In the genomic region with DNA sequence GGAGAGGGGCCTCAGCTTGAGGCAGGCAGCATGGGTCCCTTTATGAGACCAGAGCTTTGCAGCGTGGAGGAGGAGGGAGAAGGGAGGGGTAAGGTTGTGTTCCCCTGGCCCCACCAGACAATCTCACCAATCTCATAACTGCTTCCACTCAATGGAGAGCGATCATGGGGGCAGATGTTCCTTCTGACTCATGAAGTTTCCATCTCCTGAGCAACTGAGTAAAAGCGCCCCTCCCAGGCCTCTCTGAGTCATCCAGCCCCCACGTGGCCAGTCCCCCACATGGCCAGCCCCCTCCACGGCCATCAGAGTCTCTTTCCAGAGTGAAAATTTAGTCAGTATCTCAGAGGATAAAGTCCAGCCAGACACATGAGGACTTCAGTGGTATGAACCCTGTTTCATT, we compare ENCODE assay signal across 10 cellular contexts. TPM values are rescaled to one million over a fixed set of nuclear protein-coding genes. Genes with fewer than 3 reads are reported as not detected.
DNase-seq lines count a peak whose midpoint lies in the region; ATAC-seq and TF ChIP-seq lines count a peak whose summit lies in the region.
"Had no signal": no experiment of that assay in that cellular context is flagged by ENCODE, and none has a peak within 500 bp of the region (broad histone marks: within the 10 kb centered on the region; RNA-seq: fewer than 3 reads in every experiment).

No MANE protein-coding gene starts in this region.

- no peaks in the 10 kb centered on the region for H4K20me1 ChIP-seq in H9 (ENCODE audit: control insufficient read depth, insufficient read depth, insufficient read length)

- H3K9ac ChIP-seq in H9 (ENCODE audit: extremely low read depth, insufficient read length, low read length) = no peak overlapping the region

- WGBS in lung, 2 donors = 58 to 78% methylated on average over 5 of the region's 5 CpGs
- no CpG with 5 or more reads among the region's 5 CpGs for WGBS in H9 (ENCODE audit: extremely low coverage, insufficient read length, low lambda C conversion rate)

- no peaks in the 10 kb centered on the region for H3K4me1 ChIP-seq in lung (ENCODE audit: control insufficient read depth in 2 of 2, insufficient read depth in 2 of 2, low read length in 2 of 2)
- H3K4me1 ChIP-seq in H9 (ENCODE audit: insufficient read depth, low read length) = no peaks in the 10 kb centered on the region
- H3K4me1 ChIP-seq: sigmoid colon had no signal

- no peak overlapping the region for H2BK120ac ChIP-seq in H9 (ENCODE audit: low read depth, low read length, poor library complexity, severe bottlenecking)

- H2AFZ ChIP-seq in H9 (ENCODE audit: low read length) = no peak overlapping the region

- peak; percentile 61 for ATAC-seq in HG02870 (IDR thresholded peaks at IDR 0.05; ENCODE audit: unreplicated experiment)
- ATAC-seq in activated T-helper 17 cell treated with anti-CD3 and anti-CD28 coated beads, Interleukin-2, amount 50 U/mL, for 72 hours (replicated peaks) = peak; percentile 89
- peak; percentile 22 for ATAC-seq in lung (ENCODE audit: insufficient read depth, low FRiP score)
- no peak for ATAC-seq in HG03025 (IDR thresholded peaks at IDR 0.05; ENCODE audit: low FRiP score, unreplicated experiment)
- ATAC-seq: Panc1 had no signal

- H3K4me1 Mint-ChIP-seq in activated T-helper 17 cell treated with anti-CD3 and anti-CD28 coated beads, Interleukin-2, amount 50 U/mL, for 72 hours = peaks cover 11% of the 10 kb centered on the region
- peaks cover 7% of the 10 kb centered on the region in 2 experiments; a peak in 3 of 4 replicates for H3K4me1 Mint-ChIP-seq in H9

- H3K9me3 Mint-ChIP-seq in activated T-helper 17 cell treated with anti-CD3 and anti-CD28 coated beads, Interleukin-2, amount 50 U/mL, for 72 hours = no peaks in the 10 kb centered on the region
- peaks cover 4 to 9% of the 10 kb centered on the region in 2 experiments; a peak in 4 of 5 replicates for H3K9me3 Mint-ChIP-seq in H9

- no peaks in the 10 kb centered on the region for H3K23me2 ChIP-seq in H9 (ENCODE audit: insufficient read length, low read depth, low read length, poor library complexity, severe bottlenecking)

- H3K9me3 ChIP-seq in lung (ENCODE audit: control insufficient read depth in 2 of 2, insufficient read depth in 1 of 2, low read length in 1 of 2) (peaks cover 0 to 3% of the 10 kb centered on the region in 2 donors), H9 (ENCODE audit: control insufficient read depth, low read depth, low read length) (no peaks in the 10 kb centered on the region)
- H3K9me3 ChIP-seq: sigmoid colon had no signal

- no peak overlapping the region for H2BK12ac ChIP-seq in H9 (ENCODE audit: insufficient read length, low read depth, low read length)

- H3K14ac ChIP-seq in H9 (ENCODE audit: insufficient read depth, low read length) = no peak overlapping the region

- no peak overlapping the region for H4K91ac ChIP-seq in H9 (ENCODE audit: insufficient read length, low read depth, low read length)

- DNase-seq in A172 (ENCODE audit: low spot score) (peak; percentile 39), lung (ENCODE audit: low spot score) (no peak), H9 (no peak), SHP77 (lab: John Stamatoyannopoulos, UW) (no peak), cerebellar nuclear complex (lab: John Stamatoyannopoulos, UW) (no peak)
- DNase-seq: sigmoid colon had no signal

- H4K5ac ChIP-seq in H9 (ENCODE audit: insufficient read length, low read depth, low read length) = no peak overlapping the region

- H3K27ac ChIP-seq in lung (ENCODE audit: low read depth in 1 of 2, low read length in 1 of 2) = no peak overlapping the region
- no peak overlapping the region for H3K27ac ChIP-seq in H9 (ENCODE audit: insufficient read length, low read depth, low read length)
- H3K27ac ChIP-seq: sigmoid colon had no signal

- H3K27me3 ChIP-seq in lung (ENCODE audit: control insufficient read depth, insufficient read depth) = no peaks in the 10 kb centered on the region
- H3K27me3 ChIP-seq in H9 (ENCODE audit: insufficient read depth, low read length) = no peaks in the 10 kb centered on the region
- H3K27me3 ChIP-seq: sigmoid colon had no signal

- H3K18ac ChIP-seq in H9 (ENCODE audit: insufficient read length, low read depth, low read length) = no peak overlapping the region

- H2BK15ac ChIP-seq in H9 (ENCODE audit: low read depth, low read length) = no peak overlapping the region

- H3K27ac Mint-ChIP-seq in activated T-helper 17 cell treated with anti-CD3 and anti-CD28 coated beads, Interleukin-2, amount 50 U/mL, for 72 hours = peak overlapping the region; percentile 13
- no peak overlapping the region for H3K27ac Mint-ChIP-seq in H9

- no peaks in the 10 kb centered on the region for H3K79me1 ChIP-seq in H9 (ENCODE audit: insufficient read depth, low read depth, low read length, poor library complexity, severe bottlenecking)

- no peak overlapping the region for H3K4ac ChIP-seq in H9 (ENCODE audit: low read depth, low read length)

- H3T11ph ChIP-seq in H9 (ENCODE audit: low read length) = no peak overlapping the region

- no peak overlapping the region for H3K4me3 Mint-ChIP-seq in activated T-helper 17 cell treated with anti-CD3 and anti-CD28 coated beads, Interleukin-2, amount 50 U/mL, for 72 hours
- no peak overlapping the region; a peak in 1 of 5 replicates for H3K4me3 Mint-ChIP-seq in H9

- no peak overlapping the region for H2AK5ac ChIP-seq in H9 (ENCODE audit: insufficient read length, low read length)

- no peak overlapping the region for H2BK20ac ChIP-seq in H9 (ENCODE audit: low read depth, low read length, poor library complexity, severe bottlenecking)

- H3K36me3 ChIP-seq in lung (ENCODE audit: control insufficient read depth in 2 of 2, insufficient read depth in 2 of 2, low read length in 2 of 2) = no peaks in the 10 kb centered on the region
- H3K36me3 ChIP-seq: sigmoid colon had no signal

- no peak overlapping the region for H3K56ac ChIP-seq in H9 (ENCODE audit: insufficient read length, low read depth, low read length)

- no peak overlapping the region for H4K8ac ChIP-seq in H9 (replicated peaks; ENCODE audit: insufficient read length, low read depth, low read length)

- H3K79me2 ChIP-seq in H9 (ENCODE audit: insufficient read depth, low read length) = no peaks in the 10 kb centered on the region

- H3K4me3 ChIP-seq in lung = no peak overlapping the region
- H3K4me3 ChIP-seq: sigmoid colon had no signal

- TF ChIP-seq CTCF in lung (IDR thresholded peaks at IDR 0.05; ENCODE audit: control extremely low read depth, extremely low read depth) = no peak
- no peak for TF ChIP-seq CTCF in H9 (conservative IDR thresholded peaks at IDR 0.05)

- no peak overlapping the region for H3K23ac ChIP-seq in H9 (ENCODE audit: insufficient read length, low read depth, low read length)

- no peak overlapping the region for H3K4me2 ChIP-seq in H9 (ENCODE audit: insufficient read depth, insufficient read length, low read length)

- H3K36me3 Mint-ChIP-seq in activated T-helper 17 cell treated with anti-CD3 and anti-CD28 coated beads, Interleukin-2, amount 50 U/mL, for 72 hours (ENCODE audit: low read depth) = no peaks in the 10 kb centered on the region
- H3K36me3 Mint-ChIP-seq in H9 (ENCODE audit: insufficient read depth in 1 of 3, low read depth in 3 of 3) = peaks cover 0 to 7% (median 2%) of the 10 kb centered on the region in 3 experiments; a peak in 2 of 7 replicates

- no peaks in the 10 kb centered on the region for H3K27me3 Mint-ChIP-seq in activated T-helper 17 cell treated with anti-CD3 and anti-CD28 coated beads, Interleukin-2, amount 50 U/mL, for 72 hours
- peaks cover 12% of the 10 kb centered on the region for H3K27me3 Mint-ChIP-seq in H9 (ENCODE audit: low read depth)

- H2BK5ac ChIP-seq in H9 (ENCODE audit: insufficient read length, low read length) = no peak overlapping the region

RNA-seq across cellular contexts. Expression of a gene that starts 39.2 kb away (rescaled TPM):
- total RNA-seq in A172 (2014; rRNA removed; shearing (Covaris generic)) = 0.07 and 0.29 TPM in 2 replicates
- 1 to 10 TPM; 4.9 to 7.5 TPM for total RNA-seq in activated T-helper 17 cell treated with anti-CD3 and anti-CD28 coated beads, Interleukin-2, amount 50 U/mL, for 72 hours
- total RNA-seq in lung (10 to 100 TPM; 26.5 to 70.0 TPM), H9 (2021) (0.53 and 1.2 TPM in 2 replicates)
- polyA plus RNA-seq in lung = 10 to 100 TPM in 1 of 2 donors, 1 to 10 TPM in 1; 1.7 to 46.0 TPM
